In the genomic region with DNA sequence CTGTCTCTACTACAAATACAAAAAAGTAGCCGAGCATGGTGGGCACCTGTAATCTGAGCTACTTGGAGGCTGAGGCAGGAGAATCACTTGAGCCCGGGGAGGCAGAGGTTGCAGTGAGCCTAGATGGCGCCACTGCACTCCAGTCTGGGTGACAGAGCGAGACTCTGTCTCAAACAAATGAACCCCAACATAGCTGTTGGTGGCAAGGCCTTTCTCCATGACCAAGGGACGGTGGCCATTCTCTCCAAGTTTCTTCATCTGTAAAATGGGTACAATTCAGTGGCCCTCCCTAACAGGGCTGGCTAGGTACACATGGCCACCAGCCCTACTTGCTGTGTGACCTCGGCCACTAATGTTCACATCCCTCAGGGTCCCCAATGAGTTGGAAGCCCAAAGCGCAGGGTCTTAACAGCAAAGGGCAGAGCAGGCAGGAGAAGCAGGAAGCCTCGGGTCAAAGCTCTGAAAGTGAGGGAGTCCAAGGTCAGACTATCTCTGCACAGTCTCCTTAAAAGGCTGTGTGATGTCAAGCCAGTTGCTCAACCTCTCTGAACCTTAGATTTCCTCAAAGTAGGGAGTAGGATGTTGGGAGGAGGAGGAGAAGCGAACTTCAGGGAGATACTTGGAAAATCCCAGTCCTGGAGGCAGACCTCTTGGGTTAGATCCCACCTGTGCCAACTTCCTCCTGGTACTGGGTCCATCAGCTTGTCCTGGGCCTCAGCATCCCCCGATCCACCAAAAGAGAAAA, we compare ENCODE assay signal across 6 cellular contexts. TPM values are rescaled to one million over a fixed set of nuclear protein-coding genes. Genes with fewer than 3 reads are reported as not detected.
A peak's percentile ranks its signal among the peaks of the same experiment; 100 is the strongest.
DNase-seq lines count a peak whose midpoint lies in the region; TF ChIP-seq lines count a peak whose summit lies in the region.

No MANE protein-coding gene starts in this region.

- H3K4me3 ChIP-seq in HFF-Myc (replicated peaks; ENCODE audit: low read depth, low read length) (peak overlapping the region; percentile 91), liver (ENCODE audit: low read depth in 1 of 3, low read length in 3 of 3) (peak overlapping the region; percentile 78 to 90 (median 84))

- peaks cover 28% of the 10 kb centered on the region for H3K4me1 Mint-ChIP-seq in activated T-helper 1 cell treated with anti-CD3 and anti-CD28 coated beads, Interleukin-12 subunit alpha, Interleukin-12 subunit beta, Interleukin-2, Interleukin-4 antibody, amounts not matched to agents 30 ng/mL and 10 ng/mL and 1 ng/mL, durations not matched to agents 14 hours and 24 hours and 36 hours (ENCODE audit: low read depth)

- H3K9ac ChIP-seq in liver (ENCODE audit: low read depth in 1 of 2, low read length in 2 of 2) = peak overlapping the region; percentile 97 to 100

- H3K27me3 ChIP-seq in liver (ENCODE audit: control insufficient read depth in 4 of 4, insufficient read depth in 4 of 4, low read length in 3 of 4) = no peaks in the 10 kb centered on the region

- H3K4me3 Mint-ChIP-seq in activated T-helper 1 cell treated with anti-CD3 and anti-CD28 coated beads, Interleukin-12 subunit alpha, Interleukin-12 subunit beta, Interleukin-2, Interleukin-4 antibody, amounts not matched to agents 30 ng/mL and 10 ng/mL and 1 ng/mL, durations not matched to agents 14 hours and 24 hours and 36 hours = peak overlapping the region; percentile 98

- TF ChIP-seq RAD21 in liver (IDR thresholded peaks at IDR 0.05) = peak in 1 of 2 donors; percentile 38

- H3K9me3 ChIP-seq in liver (ENCODE audit: control insufficient read depth in 4 of 4, low read length in 3 of 4) = no peaks in the 10 kb centered on the region

- H3K27ac Mint-ChIP-seq in activated T-helper 1 cell treated with anti-CD3 and anti-CD28 coated beads, Interleukin-12 subunit alpha, Interleukin-12 subunit beta, Interleukin-2, Interleukin-4 antibody, amounts not matched to agents 30 ng/mL and 10 ng/mL and 1 ng/mL, durations not matched to agents 14 hours and 24 hours and 36 hours = peak overlapping the region; percentile 96

- WGBS in liver = 71% methylated on average over 10 of the region's 10 CpGs

- intact Hi-C loops in activated T-helper 1 cell treated with anti-CD3 and anti-CD28 coated beads, Interleukin-12 subunit alpha, Interleukin-12 subunit beta, Interleukin-2, Interleukin-4 antibody, amounts not matched to agents 30 ng/mL and 10 ng/mL and 1 ng/mL, durations not matched to agents 14 hours and 24 hours and 36 hours (cut with micrococcal nuclease) = loop anchor here (1.0 to 5.0 kb wide), 6 partner anchors 14 to 139 kb away; a partner anchor contains a TSS

- H3K4me1 ChIP-seq in liver (ENCODE audit: control insufficient read depth in 4 of 4, insufficient read depth in 4 of 4, low read length in 3 of 4) = peaks cover 9 to 48% (median 40%) of the 10 kb centered on the region in 4 donors

- peaks cover 0 to 4% (median 1%) of the 10 kb centered on the region in 4 donors for H3K36me3 ChIP-seq in liver (ENCODE audit: control insufficient read depth in 4 of 4, insufficient read depth in 3 of 4, low read depth in 1 of 4, low read length in 3 of 4)

- DNase-seq in HFF-Myc (ENCODE audit: extremely low read depth, low read depth) (no peak), NCI-H2196 treated with DMSO at 0.1 percent for 48 hours (lab: John Stamatoyannopoulos, UW; ENCODE audit: unreplicated experiment) (no peak), NCI-H1092 treated with DMSO at 0.1 percent for 48 hours (lab: John Stamatoyannopoulos, UW) (no peak), GF-D8 (lab: John Stamatoyannopoulos, UW) (no peak)
- peak; percentile 41 for DNase-seq in activated T-helper 1 cell treated with anti-CD3 and anti-CD28 coated beads, Interleukin-12 subunit alpha, Interleukin-12 subunit beta, Interleukin-2, Interleukin-4 antibody, amounts not matched to agents 30 ng/mL and 10 ng/mL and 1 ng/mL, durations not matched to agents 14 hours and 24 hours and 36 hours (ENCODE audit: low spot score)

- H3K36me3 Mint-ChIP-seq in activated T-helper 1 cell treated with anti-CD3 and anti-CD28 coated beads, Interleukin-12 subunit alpha, Interleukin-12 subunit beta, Interleukin-2, Interleukin-4 antibody, amounts not matched to agents 30 ng/mL and 10 ng/mL and 1 ng/mL, durations not matched to agents 14 hours and 24 hours and 36 hours (ENCODE audit: low read depth) = peaks cover 31% of the 10 kb centered on the region

- TF ChIP-seq CTCF in HFF-Myc (IDR thresholded peaks at IDR 0.05; ENCODE audit: low read depth, low read length, missing control alignments) (peak; percentile 36), liver (IDR thresholded peaks at IDR 0.05; ENCODE audit: low read depth, low read length, missing input control) (no peak)

- no peaks in the 10 kb centered on the region for H3K9me3 Mint-ChIP-seq in activated T-helper 1 cell treated with anti-CD3 and anti-CD28 coated beads, Interleukin-12 subunit alpha, Interleukin-12 subunit beta, Interleukin-2, Interleukin-4 antibody, amounts not matched to agents 30 ng/mL and 10 ng/mL and 1 ng/mL, durations not matched to agents 14 hours and 24 hours and 36 hours

- no peaks in the 10 kb centered on the region for H3K27me3 Mint-ChIP-seq in activated T-helper 1 cell treated with anti-CD3 and anti-CD28 coated beads, Interleukin-12 subunit alpha, Interleukin-12 subunit beta, Interleukin-2, Interleukin-4 antibody, amounts not matched to agents 30 ng/mL and 10 ng/mL and 1 ng/mL, durations not matched to agents 14 hours and 24 hours and 36 hours (ENCODE audit: insufficient read depth)

- peak overlapping the region; percentile 100 for H3K27ac ChIP-seq in liver (ENCODE audit: low read depth in 1 of 2, low read length in 2 of 2)

TF ChIP-seq in liver, 16 proteins besides CTCF, POLR2A, EP300 and RAD21:
- TF ChIP-seq, protein P1, sequence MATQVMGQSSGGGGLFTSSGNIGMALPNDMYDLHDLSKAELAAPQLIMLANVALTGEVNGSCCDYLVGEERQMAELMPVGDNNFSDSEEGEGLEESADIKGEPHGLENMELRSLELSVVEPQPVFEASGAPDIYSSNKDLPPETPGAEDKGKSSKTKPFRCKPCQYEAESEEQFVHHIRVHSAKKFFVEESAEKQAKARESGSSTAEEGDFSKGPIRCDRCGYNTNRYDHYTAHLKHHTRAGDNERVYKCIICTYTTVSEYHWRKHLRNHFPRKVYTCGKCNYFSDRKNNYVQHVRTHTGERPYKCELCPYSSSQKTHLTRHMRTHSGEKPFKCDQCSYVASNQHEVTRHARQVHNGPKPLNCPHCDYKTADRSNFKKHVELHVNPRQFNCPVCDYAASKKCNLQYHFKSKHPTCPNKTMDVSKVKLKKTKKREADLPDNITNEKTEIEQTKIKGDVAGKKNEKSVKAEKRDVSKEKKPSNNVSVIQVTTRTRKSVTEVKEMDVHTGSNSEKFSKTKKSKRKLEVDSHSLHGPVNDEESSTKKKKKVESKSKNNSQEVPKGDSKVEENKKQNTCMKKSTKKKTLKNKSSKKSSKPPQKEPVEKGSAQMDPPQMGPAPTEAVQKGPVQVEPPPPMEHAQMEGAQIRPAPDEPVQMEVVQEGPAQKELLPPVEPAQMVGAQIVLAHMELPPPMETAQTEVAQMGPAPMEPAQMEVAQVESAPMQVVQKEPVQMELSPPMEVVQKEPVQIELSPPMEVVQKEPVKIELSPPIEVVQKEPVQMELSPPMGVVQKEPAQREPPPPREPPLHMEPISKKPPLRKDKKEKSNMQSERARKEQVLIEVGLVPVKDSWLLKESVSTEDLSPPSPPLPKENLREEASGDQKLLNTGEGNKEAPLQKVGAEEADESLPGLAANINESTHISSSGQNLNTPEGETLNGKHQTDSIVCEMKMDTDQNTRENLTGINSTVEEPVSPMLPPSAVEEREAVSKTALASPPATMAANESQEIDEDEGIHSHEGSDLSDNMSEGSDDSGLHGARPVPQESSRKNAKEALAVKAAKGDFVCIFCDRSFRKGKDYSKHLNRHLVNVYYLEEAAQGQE (IDR thresholded peaks at IDR 0.05) = no peak
- no peak for TF ChIP-seq NR2F2 (IDR thresholded peaks at IDR 0.05)
- TF ChIP-seq FOXA2 (IDR thresholded peaks at IDR 0.05) = no peak
- TF ChIP-seq HNF4A (conservative IDR thresholded peaks at IDR 0.05) = peak in 1 of 2 donors; percentile 19
- TF ChIP-seq HNF4G (IDR thresholded peaks at IDR 0.05) = peak; percentile 10
- TF ChIP-seq FOXA1 (IDR thresholded peaks at IDR 0.05) = no peak
- no peak for TF ChIP-seq TAF1 (conservative IDR thresholded peaks at IDR 0.05)

RNA-seq across cellular contexts. Expression of a gene that starts 2.7 kb away (rescaled TPM):
- 431 and 455 TPM in 2 replicates for total RNA-seq in activated T-helper 1 cell treated with anti-CD3 and anti-CD28 coated beads, Interleukin-12 subunit alpha, Interleukin-12 subunit beta, Interleukin-2, Interleukin-4 antibody, amounts not matched to agents 30 ng/mL and 10 ng/mL and 1 ng/mL, durations not matched to agents 14 hours and 24 hours and 36 hours
- total RNA-seq in liver = 100 to 1,000 TPM in 1 of 2 donors, 10 to 100 TPM in 1; 36.9 to 103 TPM
- polyA plus RNA-seq in liver = 10 to 100 TPM; 12.8 to 46.7 TPM

RNA-seq across cellular contexts. Expression of a gene that starts 4.4 kb away (rescaled TPM):
- 2.8 and 3.2 TPM in 2 replicates for total RNA-seq in activated T-helper 1 cell treated with anti-CD3 and anti-CD28 coated beads, Interleukin-12 subunit alpha, Interleukin-12 subunit beta, Interleukin-2, Interleukin-4 antibody, amounts not matched to agents 30 ng/mL and 10 ng/mL and 1 ng/mL, durations not matched to agents 14 hours and 24 hours and 36 hours
- 1 to 10 TPM in 1 of 2 donors, under 1 TPM in 1; 0.19 to 2.4 TPM for total RNA-seq in liver
- polyA plus RNA-seq in liver = under 1 TPM; 0.43 to 0.64 TPM

RNA-seq across cellular contexts. Expression of a gene that starts 44.2 kb away (rescaled TPM):
- total RNA-seq in activated T-helper 1 cell treated with anti-CD3 and anti-CD28 coated beads, Interleukin-12 subunit alpha, Interleukin-12 subunit beta, Interleukin-2, Interleukin-4 antibody, amounts not matched to agents 30 ng/mL and 10 ng/mL and 1 ng/mL, durations not matched to agents 14 hours and 24 hours and 36 hours = 198 and 200 TPM in 2 replicates
- total RNA-seq in liver = 100 to 1,000 TPM in 1 of 2 donors, 10 to 100 TPM in 1; 42.4 to 100 TPM
- 10 to 100 TPM; 68.4 to 81.9 TPM for polyA plus RNA-seq in liver

RNA-seq across cellular contexts. Expression of a gene that starts 52.5 kb away (rescaled TPM):
- not detected in 2 replicates for total RNA-seq in activated T-helper 1 cell treated with anti-CD3 and anti-CD28 coated beads, Interleukin-12 subunit alpha, Interleukin-12 subunit beta, Interleukin-2, Interleukin-4 antibody, amounts not matched to agents 30 ng/mL and 10 ng/mL and 1 ng/mL, durations not matched to agents 14 hours and 24 hours and 36 hours
- total RNA-seq in liver = under 1 TPM; 0.51 to 0.75 TPM
- polyA plus RNA-seq in liver = under 1 TPM in 1 of 2 donors, not detected in 1; 0.23 TPM
